Comparison of ENCODE assay signal across 1 cellular context in genomic region chr17:78576389-78577112, GRCh38.
TF ChIP-seq lines count a peak whose summit lies in the region.

No MANE protein-coding gene starts in this region.

TF ChIP-seq in GM23338, 12 proteins besides CTCF, POLR2A, EP300 and RAD21 (continued from another document):
- no peak for TF ChIP-seq REST (IDR thresholded peaks at IDR 0.05; ENCODE audit: unreplicated experiment)
- no peak for TF ChIP-seq EZH2phosphoT487 (IDR thresholded peaks at IDR 0.05; ENCODE audit: unreplicated experiment)
